Comparison of ENCODE assay signal across 19 cellular contexts in the genomic region with DNA sequence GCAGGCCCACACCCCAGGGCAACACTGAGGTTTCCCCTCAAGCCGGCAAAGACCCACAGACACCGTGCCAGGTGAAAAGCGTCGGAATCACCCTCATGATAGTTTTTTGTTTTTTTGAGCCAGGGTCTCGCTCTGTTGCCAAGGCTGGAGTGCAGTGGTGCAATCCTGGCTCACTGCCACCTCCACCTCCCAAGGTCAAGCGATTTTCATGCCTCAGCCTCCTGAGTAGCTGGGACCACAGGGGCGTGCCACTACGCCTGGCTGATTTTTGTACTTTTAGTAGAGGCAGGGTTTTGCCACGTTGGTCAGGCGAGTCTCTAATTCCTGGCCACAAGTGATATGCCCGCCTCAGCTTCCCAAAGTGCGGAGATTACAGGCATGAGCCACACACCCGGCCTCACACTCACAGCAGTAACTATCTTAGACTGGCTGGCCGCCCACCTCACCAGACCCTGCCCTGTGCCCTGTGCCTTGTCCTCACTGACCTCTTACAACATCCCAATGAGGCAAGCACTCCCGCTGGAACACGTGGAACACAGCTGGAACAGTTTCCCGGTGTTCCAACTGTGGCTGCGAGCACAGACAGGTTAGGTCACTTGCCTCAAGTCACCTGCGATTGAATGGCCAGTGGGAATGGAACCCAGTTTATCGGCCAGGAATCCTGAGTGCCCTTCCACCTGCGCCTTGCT. TPM values are rescaled to one million over a fixed set of nuclear protein-coding genes. Genes with fewer than 3 reads are reported as not detected.
A peak's percentile ranks its signal among the peaks of the same experiment; 100 is the strongest.
DNase-seq lines count a peak whose midpoint lies in the region; ATAC-seq, FAIRE-seq and TF ChIP-seq lines count a peak whose summit lies in the region.
"Had no signal": no experiment of that assay in that cellular context is flagged by ENCODE, and none has a peak within 500 bp of the region (broad histone marks: within the 10 kb centered on the region; RNA-seq: fewer than 3 reads in every experiment).

No MANE protein-coding gene starts in this region.

- ATAC-seq in left ventricle myocardium superior (peak; percentile 70), psoas muscle (peak in 3 of 4 donors; percentile 15 to 56 (median 56)), GM19455 (IDR thresholded peaks at IDR 0.05; ENCODE audit: unreplicated experiment) (no peak)
- ATAC-seq: HCT116; mucosa of descending colon; stimulated activated effector memory CD8-positive, alpha-beta T cell treated with anti-CD3 and anti-CD28 coated beads, Interleukin-12 subunit alpha, Interleukin-12 subunit beta, amount 100 ng/mL, for 72 hours had no signal

- H3K4me3 ChIP-seq in bronchial epithelial cell (ENCODE audit: low read depth, low read length) (no peak overlapping the region), psoas muscle (no peak overlapping the region)
- H3K4me3 ChIP-seq: ascending aorta, mucosa of descending colon, neural progenitor cell had no signal

- H3K36me3 ChIP-seq in bronchial epithelial cell (ENCODE audit: control insufficient read depth, insufficient read depth, low read length) (peaks cover 9% of the 10 kb centered on the region), psoas muscle (ENCODE audit: insufficient read depth in 1 of 2, low read depth in 1 of 2) (no peaks in the 10 kb centered on the region)
- H3K36me3 ChIP-seq: ascending aorta, neural progenitor cell had no signal

- no peak for TF ChIP-seq RAD21 in Ishikawa (IDR thresholded peaks at IDR 0.05; ENCODE audit: low read depth)

- 61 to 79% (median 68%) methylated on average over 21 of the region's 21 CpGs for whole genome bisulfite sequencing in psoas muscle, 3 donors

- DNase-seq in bronchial epithelial cell (ENCODE audit: low read depth) (no peak), left ventricle myocardium superior (peak; percentile 66), psoas muscle (peak in 1 of 2 donors; percentile 68), NCI-H146 (lab: John Stamatoyannopoulos, UW) (no peak), mesenteric fat pad (ENCODE audit: low spot score) (no peak), iPS-NIHi11 (ENCODE audit: low spot score) (no peak)
- DNase-seq: activated naive CD4-positive, alpha-beta T cell treated with anti-CD3 and anti-CD28 coated beads, Interleukin-2, amount 10 ng/mL, durations not matched to agents 7 days and 5 days; endodermal cell; mucosa of descending colon; NCI-H2081; NCI-H510A; right cardiac atrium had no signal

- no peaks in the 10 kb centered on the region for H3K27me3 ChIP-seq in bronchial epithelial cell (ENCODE audit: control insufficient read depth, insufficient read depth, low read length)
- peaks cover 0 to 8% (median 0%) of the 10 kb centered on the region in 3 donors for H3K27me3 ChIP-seq in psoas muscle (ENCODE audit: insufficient read depth in 3 of 3, low read length in 2 of 3)
- H3K27me3 ChIP-seq: ascending aorta, neural progenitor cell had no signal

- H3K27ac ChIP-seq in psoas muscle: no peak overlapping the region
- H3K27ac ChIP-seq: ascending aorta, HL-60, neural progenitor cell had no signal

- FAIRE-seq in bronchial epithelial cell (lab: Jason Lieb, UNC): peak; percentile 47

- intact Hi-C loops in left ventricle myocardium superior (cut with micrococcal nuclease) (no loop called here), psoas muscle (cut with DNase I) (loop anchor here in 1 of 2 donors (5.0 kb wide), 1 partner anchor 108 kb away; no protein-coding TSS in a partner anchor)

- TF ChIP-seq EP300 in Ishikawa (IDR thresholded peaks at IDR 0.05; ENCODE audit: borderline replicate concordance): no peak

- no peaks in the 10 kb centered on the region for H3K4me1 ChIP-seq in psoas muscle
- H3K4me1 ChIP-seq: ascending aorta, neural progenitor cell had no signal

- no peak for TF ChIP-seq CTCF in bronchial epithelial cell (IDR thresholded peaks at IDR 0.05; ENCODE audit: insufficient read depth, low read length, severe bottlenecking)
- TF ChIP-seq CTCF in psoas muscle (IDR thresholded peaks at IDR 0.05): no peak

- H3K9me3 ChIP-seq in psoas muscle: no peaks in the 10 kb centered on the region
- H3K9me3 ChIP-seq: ascending aorta, mucosa of descending colon had no signal

TF ChIP-seq in Ishikawa, 13 proteins besides CTCF, POLR2A, EP300 and RAD21:
- TF ChIP-seq, protein P1, sequence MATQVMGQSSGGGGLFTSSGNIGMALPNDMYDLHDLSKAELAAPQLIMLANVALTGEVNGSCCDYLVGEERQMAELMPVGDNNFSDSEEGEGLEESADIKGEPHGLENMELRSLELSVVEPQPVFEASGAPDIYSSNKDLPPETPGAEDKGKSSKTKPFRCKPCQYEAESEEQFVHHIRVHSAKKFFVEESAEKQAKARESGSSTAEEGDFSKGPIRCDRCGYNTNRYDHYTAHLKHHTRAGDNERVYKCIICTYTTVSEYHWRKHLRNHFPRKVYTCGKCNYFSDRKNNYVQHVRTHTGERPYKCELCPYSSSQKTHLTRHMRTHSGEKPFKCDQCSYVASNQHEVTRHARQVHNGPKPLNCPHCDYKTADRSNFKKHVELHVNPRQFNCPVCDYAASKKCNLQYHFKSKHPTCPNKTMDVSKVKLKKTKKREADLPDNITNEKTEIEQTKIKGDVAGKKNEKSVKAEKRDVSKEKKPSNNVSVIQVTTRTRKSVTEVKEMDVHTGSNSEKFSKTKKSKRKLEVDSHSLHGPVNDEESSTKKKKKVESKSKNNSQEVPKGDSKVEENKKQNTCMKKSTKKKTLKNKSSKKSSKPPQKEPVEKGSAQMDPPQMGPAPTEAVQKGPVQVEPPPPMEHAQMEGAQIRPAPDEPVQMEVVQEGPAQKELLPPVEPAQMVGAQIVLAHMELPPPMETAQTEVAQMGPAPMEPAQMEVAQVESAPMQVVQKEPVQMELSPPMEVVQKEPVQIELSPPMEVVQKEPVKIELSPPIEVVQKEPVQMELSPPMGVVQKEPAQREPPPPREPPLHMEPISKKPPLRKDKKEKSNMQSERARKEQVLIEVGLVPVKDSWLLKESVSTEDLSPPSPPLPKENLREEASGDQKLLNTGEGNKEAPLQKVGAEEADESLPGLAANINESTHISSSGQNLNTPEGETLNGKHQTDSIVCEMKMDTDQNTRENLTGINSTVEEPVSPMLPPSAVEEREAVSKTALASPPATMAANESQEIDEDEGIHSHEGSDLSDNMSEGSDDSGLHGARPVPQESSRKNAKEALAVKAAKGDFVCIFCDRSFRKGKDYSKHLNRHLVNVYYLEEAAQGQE (IDR thresholded peaks at IDR 0.05; ENCODE audit: low read depth): no peak
- TF ChIP-seq NFIC (IDR thresholded peaks at IDR 0.05) (peak; percentile 57), TEAD4 (IDR thresholded peaks at IDR 0.05) (no peak), TCF12 (IDR thresholded peaks at IDR 0.05; ENCODE audit: low read depth) (no peak), ZBTB7A (IDR thresholded peaks at IDR 0.05; ENCODE audit: low read depth) (no peak), YY1 (IDR thresholded peaks at IDR 0.05; ENCODE audit: low read depth) (no peak), CREB1 (IDR thresholded peaks at IDR 0.05; ENCODE audit: low read depth) (no peak), FOXM1 (IDR thresholded peaks at IDR 0.05; ENCODE audit: borderline replicate concordance, low read depth) (no peak), CEBPB (IDR thresholded peaks at IDR 0.05) (peak; percentile 58; the same call in 1 of the 2 replicates), EGR1 (IDR thresholded peaks at IDR 0.05) (no peak), TAF1 (IDR thresholded peaks at IDR 0.05; ENCODE audit: low read depth) (no peak)
- TF ChIP-seq, protein P2, sequence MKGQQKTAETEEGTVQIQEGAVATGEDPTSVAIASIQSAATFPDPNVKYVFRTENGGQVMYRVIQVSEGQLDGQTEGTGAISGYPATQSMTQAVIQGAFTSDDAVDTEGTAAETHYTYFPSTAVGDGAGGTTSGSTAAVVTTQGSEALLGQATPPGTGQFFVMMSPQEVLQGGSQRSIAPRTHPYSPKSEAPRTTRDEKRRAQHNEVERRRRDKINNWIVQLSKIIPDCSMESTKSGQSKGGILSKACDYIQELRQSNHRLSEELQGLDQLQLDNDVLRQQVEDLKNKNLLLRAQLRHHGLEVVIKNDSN (IDR thresholded peaks at IDR 0.05): no peak
- TF ChIP-seq, protein P3, sequence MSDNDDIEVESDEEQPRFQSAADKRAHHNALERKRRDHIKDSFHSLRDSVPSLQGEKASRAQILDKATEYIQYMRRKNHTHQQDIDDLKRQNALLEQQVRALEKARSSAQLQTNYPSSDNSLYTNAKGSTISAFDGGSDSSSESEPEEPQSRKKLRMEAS (IDR thresholded peaks at IDR 0.05): peak; percentile 71

RNA-seq across cellular contexts. Expression of a gene that starts 21.1 kb away (rescaled TPM):
- total RNA-seq in bronchial epithelial cell (under 0.01 TPM in 1 of 2 replicates, not detected in the other), left ventricle myocardium superior (0.45 TPM), psoas muscle (under 1 TPM in 3 of 4 donors, not detected in 1; 0.27 to 0.69 (median 0.64) TPM), mesenteric fat pad (1.2 TPM)
- polyA plus RNA-seq in psoas muscle: 1 to 10 TPM in 1 of 3 donors, under 1 TPM in 2; 0.24 to 2.1 (median 0.40) TPM

RNA-seq across cellular contexts. Expression of a gene that starts 51.2 kb away (rescaled TPM):
- total RNA-seq in bronchial epithelial cell (21.1 and 34.4 TPM in 2 replicates), left ventricle myocardium superior (32.5 TPM), psoas muscle (1 to 10 TPM; 1.9 to 2.8 (median 2.1) TPM), mesenteric fat pad (2.4 TPM)
- 1 to 10 TPM in 2 of 3 donors, under 1 TPM in 1; 0.96 to 3.5 (median 1.4) TPM for polyA plus RNA-seq in psoas muscle
